In genomic region chr22:36411589-36412258, GRCh38 we compare ENCODE assay signal across 9 cellular contexts. TPM values are rescaled to one million over a fixed set of nuclear protein-coding genes. Genes with fewer than 3 reads are reported as not detected.
DNase-seq lines count a peak whose midpoint lies in the region; ATAC-seq and TF ChIP-seq lines count a peak whose summit lies in the region.
"Had no signal": no experiment of that assay in that cellular context is flagged by ENCODE, and none has a peak within 500 bp of the region (broad histone marks: within the 10 kb centered on the region; RNA-seq: fewer than 3 reads in every experiment).

No MANE protein-coding gene starts in this region.

- H3K27ac ChIP-seq in gastrocnemius medialis = peak overlapping the region; percentile 1 to 76 (median 18)

- peaks cover 7 to 14% of the 10 kb centered on the region in 2 donors for H3K4me1 ChIP-seq in gastrocnemius medialis

- no peak overlapping the region for H3K4me3 ChIP-seq in gastrocnemius medialis

- H3K36me3 ChIP-seq in gastrocnemius medialis = no peaks in the 10 kb centered on the region

- intact Hi-C loops in gastrocnemius medialis (cut with DNase I; ENCODE audit: low total_unique reads) = no loop called here

- no peak for TF ChIP-seq POLR2A in gastrocnemius medialis (IDR thresholded peaks at IDR 0.05)

- no peak for TF ChIP-seq CTCF in gastrocnemius medialis (IDR thresholded peaks at IDR 0.05 in 4 of 5, conservative IDR thresholded peaks at IDR 0.05 in 1 of 5)

- no peaks in the 10 kb centered on the region for H3K27me3 ChIP-seq in gastrocnemius medialis

- DNase-seq in DMS 273 (lab: John Stamatoyannopoulos, UW; ENCODE audit: unreplicated experiment) (peak; percentile 42), DMS 273 treated with DMSO at 0.1 percent for 48 hours (lab: John Stamatoyannopoulos, UW) (no peak), NCI-H2029 treated with DMSO at 0.1 percent for 48 hours (lab: John Stamatoyannopoulos, UW) (peak; percentile 39), gastrocnemius medialis (peak in 1 of 2 donors; percentile 32), GF-D8 (lab: John Stamatoyannopoulos, UW) (no peak), HCEC 1CT (no peak), activated gamma-delta T cell treated with Interleukin-2 at 50 U/mL for 16 hours (no peak)
- DNase-seq in activated T-helper 9 cell treated with anti-CD3 and anti-CD28 coated beads, Interleukin-2, amount 50 U/mL, for 16 hours (ENCODE audit: low read depth) = peak; percentile 12
- DNase-seq: NCI-H446 treated with DMSO at 0.1 percent for 48 hours had no signal

- no peaks in the 10 kb centered on the region for H3K9me3 ChIP-seq in gastrocnemius medialis

- in situ Hi-C loops in gastrocnemius medialis (cut with MboI; ENCODE audit: low sequenced_read_pairs in 4 of 4) = no loop called here

- ATAC-seq in gastrocnemius medialis = peak in 1 of 2 donors; percentile 9

RNA-seq across cellular contexts. Expression of gene MYH9, which starts 24.0 kb away (rescaled TPM):
- 100 to 1,000 TPM in 3 of 4 donors, 10 to 100 TPM in 1; 38.9 to 115 (median 104) TPM for total RNA-seq in gastrocnemius medialis

Comparison
In these comparisons a context has a peak if more than half of its experiments do, and no peak if none do; other contexts are left out.
1. DNase-seq: peak in DMS 273 (single experiment), NCI-H2029 treated with DMSO at 0.1 percent for 48 hours (single experiment) and activated T-helper 9 cell treated with anti-CD3 and anti-CD28 coated beads, Interleukin-2, amount 50 U/mL, for 16 hours (single experiment); none in DMS 273 treated with DMSO at 0.1 percent for 48 hours (single experiment), GF-D8 (single experiment), HCEC 1CT (single experiment) and activated gamma-delta T cell treated with Interleukin-2 at 50 U/mL for 16 hours (single experiment).